ENCODE assay signal across 8 cellular contexts in the genomic region with DNA sequence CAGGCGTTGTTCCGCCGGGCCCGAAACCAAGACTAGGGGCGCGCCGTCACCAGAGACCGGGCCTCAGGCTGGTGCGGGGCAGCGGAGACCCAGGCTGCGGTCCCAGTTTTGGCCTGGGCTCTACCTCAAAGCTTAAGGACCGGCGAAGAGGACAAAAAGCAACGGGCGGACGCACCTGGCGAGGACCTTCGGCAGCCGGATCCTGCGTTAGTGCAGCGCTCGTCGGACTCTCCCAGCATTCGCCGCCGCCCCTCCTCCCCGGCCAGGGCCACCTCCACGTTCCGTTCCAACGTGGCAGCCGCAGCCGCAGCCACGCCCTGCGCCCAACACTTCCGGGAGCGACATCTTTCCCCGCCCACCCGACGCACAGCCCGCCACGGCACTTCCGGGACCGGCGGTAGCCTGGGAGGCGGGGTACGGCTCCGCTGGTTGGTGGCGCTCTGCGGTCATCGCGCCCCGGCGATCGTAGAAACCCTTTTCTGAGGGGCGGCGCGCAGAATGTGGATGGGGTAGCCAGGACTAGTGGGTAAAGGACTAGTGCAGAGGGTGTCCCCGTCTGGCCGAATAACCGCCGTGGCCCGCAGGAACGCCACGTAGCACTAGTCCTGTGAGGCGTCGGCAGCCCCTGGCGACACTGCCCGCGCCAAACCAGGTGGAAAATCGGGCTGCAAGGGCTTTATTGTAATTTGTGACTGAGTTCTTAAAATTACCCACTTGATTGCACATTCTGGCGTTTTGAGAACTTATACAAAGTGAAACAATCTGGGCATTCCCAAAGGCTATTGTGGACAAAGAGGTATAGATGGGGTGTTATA. TPM values are rescaled to one million over a fixed set of nuclear protein-coding genes. Genes with fewer than 3 reads are reported as not detected.
DNase-seq lines count a peak whose midpoint lies in the region; ATAC-seq and TF ChIP-seq lines count a peak whose summit lies in the region.

A gene with protein sequence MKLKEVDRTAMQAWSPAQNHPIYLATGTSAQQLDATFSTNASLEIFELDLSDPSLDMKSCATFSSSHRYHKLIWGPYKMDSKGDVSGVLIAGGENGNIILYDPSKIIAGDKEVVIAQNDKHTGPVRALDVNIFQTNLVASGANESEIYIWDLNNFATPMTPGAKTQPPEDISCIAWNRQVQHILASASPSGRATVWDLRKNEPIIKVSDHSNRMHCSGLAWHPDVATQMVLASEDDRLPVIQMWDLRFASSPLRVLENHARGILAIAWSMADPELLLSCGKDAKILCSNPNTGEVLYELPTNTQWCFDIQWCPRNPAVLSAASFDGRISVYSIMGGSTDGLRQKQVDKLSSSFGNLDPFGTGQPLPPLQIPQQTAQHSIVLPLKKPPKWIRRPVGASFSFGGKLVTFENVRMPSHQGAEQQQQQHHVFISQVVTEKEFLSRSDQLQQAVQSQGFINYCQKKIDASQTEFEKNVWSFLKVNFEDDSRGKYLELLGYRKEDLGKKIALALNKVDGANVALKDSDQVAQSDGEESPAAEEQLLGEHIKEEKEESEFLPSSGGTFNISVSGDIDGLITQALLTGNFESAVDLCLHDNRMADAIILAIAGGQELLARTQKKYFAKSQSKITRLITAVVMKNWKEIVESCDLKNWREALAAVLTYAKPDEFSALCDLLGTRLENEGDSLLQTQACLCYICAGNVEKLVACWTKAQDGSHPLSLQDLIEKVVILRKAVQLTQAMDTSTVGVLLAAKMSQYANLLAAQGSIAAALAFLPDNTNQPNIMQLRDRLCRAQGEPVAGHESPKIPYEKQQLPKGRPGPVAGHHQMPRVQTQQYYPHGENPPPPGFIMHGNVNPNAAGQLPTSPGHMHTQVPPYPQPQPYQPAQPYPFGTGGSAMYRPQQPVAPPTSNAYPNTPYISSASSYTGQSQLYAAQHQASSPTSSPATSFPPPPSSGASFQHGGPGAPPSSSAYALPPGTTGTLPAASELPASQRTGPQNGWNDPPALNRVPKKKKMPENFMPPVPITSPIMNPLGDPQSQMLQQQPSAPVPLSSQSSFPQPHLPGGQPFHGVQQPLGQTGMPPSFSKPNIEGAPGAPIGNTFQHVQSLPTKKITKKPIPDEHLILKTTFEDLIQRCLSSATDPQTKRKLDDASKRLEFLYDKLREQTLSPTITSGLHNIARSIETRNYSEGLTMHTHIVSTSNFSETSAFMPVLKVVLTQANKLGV (minus strand): TSS at position 241 of the 815 bp plus-strand sequence. CDS start 9,217 bp downstream, outside the sequence.

- no peaks in the 10 kb centered on the region for H3K9me2 ChIP-seq in PC-9 (ENCODE audit: insufficient read depth)

- no peaks in the 10 kb centered on the region for H3K27me3 Mint-ChIP-seq in activated T-cell treated with anti-CD3 and anti-CD28 coated beads, Interleukin-2, amount 50 U/mL, for 24 hours

- H3K4me3 Mint-ChIP-seq in activated T-cell treated with anti-CD3 and anti-CD28 coated beads, Interleukin-2, amount 50 U/mL, for 24 hours, result peak within 1 kb of the TSS; percentile 85

- peak within 1 kb of the TSS; percentile 84 for H2AFZ ChIP-seq in PC-9

- peak within 1 kb of the TSS; percentile 98 for H3K4me3 ChIP-seq in PC-9
- H3K4me3 ChIP-seq in mucosa of stomach (ENCODE audit: low read length), result peak within 1 kb of the TSS; percentile 88

- H3K9me3 ChIP-seq in PC-9 (ENCODE audit: insufficient read depth, low read depth) (no peaks in the 10 kb centered on the region), mucosa of stomach (ENCODE audit: control insufficient read depth, low read length) (no peaks in the 10 kb centered on the region)

- no TSS peak for BruUV-seq in PC-9 (replicated peaks; lab: Mats Ljungman, UMichigan)

- DNase-seq in DMS153 treated with DMSO at 0.1 percent for 48 hours (lab: John Stamatoyannopoulos, UW; ENCODE audit: unreplicated experiment), result peak; percentile 91
- DNase-seq in KBM-7, result peak; percentile 98
- DNase-seq in PC-9, result peak; percentile 80 to 91
- DNase-seq in activated T-cell treated with anti-CD3 and anti-CD28 coated beads, Interleukin-2, amount 50 U/mL, for 24 hours, result peak; percentile 98
- peak; percentile 96 to 97 for DNase-seq in erythroblast (lab: John Stamatoyannopoulos, UW)
- DNase-seq in stimulated activated CD8-positive, alpha-beta memory T cell treated with anti-CD3 and anti-CD28 coated beads, Interleukin-7, amount 100 ng/mL, for 1 hour (ENCODE audit: low read depth in 2 of 2), result peak; percentile 94 to 95

- TF ChIP-seq CTCF in PC-9 (conservative IDR thresholded peaks at IDR 0.05), result no peak

- in situ Hi-C loops in KBM-7 (cut with MboI; ENCODE audit: low pct_unique_long_range_greater_than_20kb, low sequenced_read_pairs), result no loop called here

- H3K4me1 ChIP-seq in PC-9 (replicated peaks; ENCODE audit: insufficient read depth) (peaks cover 18% of the 10 kb centered on the region; the same call in 1 of the 2 replicates), mucosa of stomach (ENCODE audit: control insufficient read depth, insufficient read depth, low read length) (peaks cover 22% of the 10 kb centered on the region)

- peak; percentile 95 for TF ChIP-seq POLR2A in erythroblast (IDR thresholded peaks at IDR 0.05; ENCODE audit: low read length)

- H3K4me1 Mint-ChIP-seq in activated T-cell treated with anti-CD3 and anti-CD28 coated beads, Interleukin-2, amount 50 U/mL, for 24 hours (ENCODE audit: low read depth), result peaks cover 54% of the 10 kb centered on the region

- H3K9me3 Mint-ChIP-seq in activated T-cell treated with anti-CD3 and anti-CD28 coated beads, Interleukin-2, amount 50 U/mL, for 24 hours, result no peaks in the 10 kb centered on the region

- no peaks in the 10 kb centered on the region for H3K27me3 ChIP-seq in PC-9 (ENCODE audit: insufficient read depth, low read depth)
- no peaks in the 10 kb centered on the region for H3K27me3 ChIP-seq in mucosa of stomach (ENCODE audit: control insufficient read depth, insufficient read depth, low read length)

- H3K79me2 ChIP-seq in PC-9 (ENCODE audit: low read depth), result peaks cover 60% of the 10 kb centered on the region

- CTCF ChIA-PET in PC-9 (lab: Charles Lee), result no interaction called here

- peak within 1 kb of the TSS; percentile 93 for H3K4me2 ChIP-seq in PC-9

- peak within 1 kb of the TSS; percentile 98 for H3K9ac ChIP-seq in mucosa of stomach (ENCODE audit: low read length)

- peak; percentile 86 for ATAC-seq in GM21717 (IDR thresholded peaks at IDR 0.05; ENCODE audit: unreplicated experiment)

- peak within 1 kb of the TSS; percentile 93 for H3K27ac ChIP-seq in PC-9

- peaks cover 18% of the 10 kb centered on the region for H3K36me3 ChIP-seq in PC-9 (ENCODE audit: low read depth)
- H3K36me3 ChIP-seq in mucosa of stomach (ENCODE audit: control insufficient read depth, insufficient read depth, low read length), result no peaks in the 10 kb centered on the region

- H3F3A ChIP-seq in PC-9 (ENCODE audit: insufficient read depth, low read depth), result peaks cover 48% of the 10 kb centered on the region

- peaks cover 14% of the 10 kb centered on the region for H4K20me1 ChIP-seq in PC-9 (ENCODE audit: insufficient read depth)

- intact Hi-C loops in PC-9 (cut with micrococcal nuclease; ENCODE audit: unreplicated experiment), result loop anchor here (1.0 to 10.0 kb wide), 2 partner anchors 8 to 516 kb away; a partner anchor contains a TSS

- peaks cover 72% of the 10 kb centered on the region for H3K36me3 Mint-ChIP-seq in activated T-cell treated with anti-CD3 and anti-CD28 coated beads, Interleukin-2, amount 50 U/mL, for 24 hours (ENCODE audit: low read depth)

- POLR2A ChIA-PET in PC-9 (lab: Charles Lee; ENCODE audit: unreplicated experiment), result interaction anchor here (0.9 to 1.4 kb wide), 2 partner anchors 11 to 14 kb away, joined by 4 to 7 read pairs; no protein-coding TSS in a partner anchor

- peak within 1 kb of the TSS; percentile 96 for H3K27ac Mint-ChIP-seq in activated T-cell treated with anti-CD3 and anti-CD28 coated beads, Interleukin-2, amount 50 U/mL, for 24 hours

RNA-seq across cellular contexts. Expression of the gene that starts here (rescaled TPM):
- 69.0 and 95.5 TPM in 2 replicates for total RNA-seq in PC-9 (2021)

Comparison
In these comparisons a context has a peak if more than half of its experiments do, and no peak if none do; other contexts are left out.
1. Peak in every context shown above with its lines: DNase-seq, ATAC-seq, H3K4me3 ChIP-seq and H3K27ac ChIP-seq.